Comparison of ENCODE assay signal across 26 cellular contexts in genomic region chr15:51311510-51311909, GRCh38. TPM values are rescaled to one million over a fixed set of nuclear protein-coding genes. Genes with fewer than 3 reads are reported as not detected.
A peak's percentile ranks its signal among the peaks of the same experiment; 100 is the strongest.
DNase-seq lines count a peak whose midpoint lies in the region; ATAC-seq, FAIRE-seq and TF ChIP-seq lines count a peak whose summit lies in the region.
"Had no signal": no experiment of that assay in that cellular context is flagged by ENCODE, and none has a peak within 500 bp of the region (broad histone marks: within the 10 kb centered on the region; RNA-seq: fewer than 3 reads in every experiment).

No MANE protein-coding gene starts in this region.

- DNase-seq in HepG2 (ENCODE audit: low spot score) (peak; percentile 76), right lobe of liver (no peak), NCI-H69 (lab: John Stamatoyannopoulos, UW) (peak; percentile 61), hepatocyte (ENCODE audit: low spot score) (peak; percentile 49)
- DNase-seq: CD4-positive, alpha-beta T cell; H7; NCI-H1105 treated with DMSO at 0.1 percent for 48 hours; NCI-H1694; NCI-H2029 treated with DMSO at 0.1 percent for 48 hours; NCI-H524 treated with DMSO at 0.1 percent for 48 hours; NK-92 treated with Interleukin-12 subunit alpha and Interleukin-12 subunit beta, amount 100 ng/mL, for 24 hours; SJCRH30 had no signal

- TF ChIP-seq EP300 in HepG2 (IDR thresholded peaks at IDR 0.05; ENCODE audit: low read depth in 2 of 2, low read length in 2 of 2), result 0 out of 4 replicates have a peak, but pooled peaks of 1 of the 2 experiments have one; percentile 12
- no peak for TF ChIP-seq EP300 in HepG2 (CRISPR knock-in tag; IDR thresholded peaks at IDR 0.05; ENCODE audit: borderline replicate concordance)

- H3K4me2 ChIP-seq in HepG2 (ENCODE audit: low read depth, low read length) (peak overlapping the region; percentile 76), hepatocyte (peak overlapping the region; percentile 22)

- ATAC-seq in HepG2 (peak; percentile 17; the same call in 2 of the 3 replicates), right lobe of liver (no peak), GM21360 (IDR thresholded peaks at IDR 0.05; ENCODE audit: unreplicated experiment) (no peak), HG02759 (IDR thresholded peaks at IDR 0.05; ENCODE audit: unreplicated experiment) (no peak), HG03442 (IDR thresholded peaks at IDR 0.05; ENCODE audit: unreplicated experiment) (no peak)
- ATAC-seq: K562, Right ventricle myocardium inferior had no signal

- FAIRE-seq in HepG2 (lab: Jason Lieb, UNC), result peak; percentile 63
- FAIRE-seq: A204.1, D721Med, G401.6, K562 had no signal

- CTCF ChIA-PET in HepG2 (lab: Yijun Ruan, JAX; ENCODE audit: low intra/inter-chr PET ratio, low total read pairs), result interaction anchor here (1.4 kb wide), 1 partner anchor 70 kb away, joined by 3 read pairs; no protein-coding TSS in a partner anchor

- TF ChIP-seq RAD21 in HepG2 (CRISPR knock-in tag; IDR thresholded peaks at IDR 0.05), result no peak

- BruUV-seq in HepG2 (replicated peaks; lab: Mats Ljungman, UMichigan), result no TSS peak

- H3K27ac ChIP-seq in HepG2 (ENCODE audit: extremely low read length, insufficient read depth, low read length) (peak overlapping the region; percentile 91), right lobe of liver (no peak overlapping the region), hepatocyte (peak overlapping the region; percentile 82)
- H3K27ac ChIP-seq: BLaER1 treated with 17β-estradiol and CSF1 and Interleukin-3, amounts not matched to agents 10 nM and 100 nM; GM23248; HL-60; SJCRH30 had no signal

- no peak overlapping the region for H2AFZ ChIP-seq in HepG2 (ENCODE audit: low read length)
- H2AFZ ChIP-seq in hepatocyte, result no peak overlapping the region
- H2AFZ ChIP-seq: GM23248 had no signal

- H3K27me3 ChIP-seq in HepG2 (ENCODE audit: control insufficient read depth in 1 of 2, insufficient read depth in 2 of 2, low read length in 2 of 2) (no peaks in the 10 kb centered on the region), right lobe of liver (no peaks in the 10 kb centered on the region), hepatocyte (no peaks in the 10 kb centered on the region)
- H3K27me3 ChIP-seq: BLaER1 treated with 17β-estradiol and CSF1 and Interleukin-3, amounts not matched to agents 10 nM and 100 nM; SJCRH30 had no signal

- H4K20me1 ChIP-seq in HepG2 (ENCODE audit: insufficient read depth, low read length) (no peaks in the 10 kb centered on the region), hepatocyte (ENCODE audit: insufficient read depth, poor library complexity, severe bottlenecking) (no peaks in the 10 kb centered on the region)
- H4K20me1 ChIP-seq: BLaER1 treated with 17β-estradiol and CSF1 and Interleukin-3, amounts not matched to agents 10 nM and 100 nM had no signal

- peak overlapping the region in 2 of 3 experiments; percentile 14 to 50; a peak in 1 of 6 replicates for H3K4me3 ChIP-seq in HepG2 (replicated peaks in 1 of 3; ENCODE audit: insufficient read depth in 1 of 3, low read depth in 2 of 3, low read length in 3 of 3)
- no peak overlapping the region for H3K4me3 ChIP-seq in right lobe of liver
- no peak overlapping the region for H3K4me3 ChIP-seq in hepatocyte
- H3K4me3 ChIP-seq: BLaER1 treated with 17β-estradiol and CSF1 and Interleukin-3, amounts not matched to agents 10 nM and 100 nM; GM23248; K562; SJCRH30 had no signal

- intact Hi-C loops in HepG2 (cut with micrococcal nuclease; ENCODE audit: unreplicated experiment), result loop anchor here (1.0 kb wide), 1 partner anchor 12 kb away; no protein-coding TSS in a partner anchor
- intact Hi-C loops in right lobe of liver (cut with DNase I), result no loop called here

- H3K9me3 ChIP-seq in HepG2 (ENCODE audit: low read length) (no peaks in the 10 kb centered on the region), right lobe of liver (no peaks in the 10 kb centered on the region), hepatocyte (ENCODE audit: low read depth) (no peaks in the 10 kb centered on the region)
- H3K9me3 ChIP-seq: BLaER1 treated with 17β-estradiol and CSF1 and Interleukin-3, amounts not matched to agents 10 nM and 100 nM; SJCRH30 had no signal

- no peaks in the 10 kb centered on the region for H3K9me2 ChIP-seq in hepatocyte (replicated peaks; ENCODE audit: insufficient read depth)

- peak overlapping the region; percentile 68 for H3K9ac ChIP-seq in HepG2 (ENCODE audit: insufficient read depth, low read depth, low read length)
- H3K9ac ChIP-seq: BLaER1 treated with 17β-estradiol and CSF1 and Interleukin-3, amounts not matched to agents 10 nM and 100 nM; GM23248 had no signal

- TF ChIP-seq POLR2A in HepG2 (IDR thresholded peaks at IDR 0.05; ENCODE audit: insufficient read depth in 1 of 2, low read depth in 2 of 2, low read length in 2 of 2), result peak in 1 of 2 experiments; percentile 32; a peak in 1 of 4 replicates
- TF ChIP-seq POLR2A in right lobe of liver (IDR thresholded peaks at IDR 0.05), result no peak

- in situ Hi-C loops in HepG2 (cut with HindIII; ENCODE audit: extremely low pct_ligation_motif_present, low pct_unique_long_range_greater_than_20kb), result no loop called here

- H3K4me1 ChIP-seq in HepG2 (ENCODE audit: insufficient read depth, low read length) (peaks cover 77% of the 10 kb centered on the region), right lobe of liver (no peaks in the 10 kb centered on the region), hepatocyte (ENCODE audit: insufficient read depth) (peaks cover 28% of the 10 kb centered on the region)
- H3K4me1 ChIP-seq: SJCRH30 had no signal

- H3K79me2 ChIP-seq in HepG2 (ENCODE audit: insufficient read depth, low read length) (peaks cover 4% of the 10 kb centered on the region), hepatocyte (no peaks in the 10 kb centered on the region)

- peaks cover 0 to 4% of the 10 kb centered on the region in 2 experiments; a peak in 2 of 5 replicates for H3K36me3 ChIP-seq in HepG2 (replicated peaks in 1 of 2; ENCODE audit: control insufficient read depth in 1 of 2, insufficient read depth in 2 of 2, low read length in 2 of 2)
- H3K36me3 ChIP-seq in right lobe of liver, result no peaks in the 10 kb centered on the region
- H3K36me3 ChIP-seq in hepatocyte (replicated peaks; ENCODE audit: insufficient read depth, low read depth), result no peaks in the 10 kb centered on the region
- H3K36me3 ChIP-seq: BLaER1 treated with 17β-estradiol and CSF1 and Interleukin-3, amounts not matched to agents 10 nM and 100 nM; SJCRH30 had no signal

- TF ChIP-seq CTCF in HepG2 (CRISPR knock-in tag; IDR thresholded peaks at IDR 0.05), result no peak
- TF ChIP-seq CTCF in right lobe of liver (IDR thresholded peaks at IDR 0.05), result no peak
- TF ChIP-seq CTCF in hepatocyte (IDR thresholded peaks at IDR 0.05; ENCODE audit: poor library complexity), result no peak

- 3% methylated on average over 2 of the region's 2 CpGs for WGBS in HepG2 (ENCODE audit: low lambda C conversion rate)
- whole genome bisulfite sequencing in right lobe of liver (ENCODE audit: insufficient coverage, low coverage, low lambda C conversion rate, missing lambda C conversion rate), result 23% methylated on average over 2 of the region's 2 CpGs
- 39% methylated on average over 2 of the region's 2 CpGs for WGBS in hepatocyte (ENCODE audit: low lambda C conversion rate, missing lambda C conversion rate)

- POLR2A ChIA-PET in HepG2 (lab: Yijun Ruan, JAX), result interaction anchor here (3.1 kb wide), 1 partner anchor 13 kb away, joined by 19 read pairs; no protein-coding TSS in a partner anchor

RNA-seq across cellular contexts. Expression of gene CYP19A1, which starts 26.9 kb away (rescaled TPM):
- 9.1 and 10.9 TPM in 2 replicates for total RNA-seq in HepG2 (2016; rRNA removed; fragmentation: Illumina TruSeq; extraction: Trizol)
- total RNA-seq in HepG2 (2016; cell fraction: cytosol; rRNA removed; fragmentation: Illumina TruSeq; extraction: Trizol; ENCODE audit: low read depth), result 1.5 and 2.4 TPM in 2 replicates
- 9.6 and 9.7 TPM in 2 replicates for total RNA-seq in HepG2 (2016; cell fraction: insoluble cytoplasmic fraction; rRNA removed; fragmentation: Illumina TruSeq; extraction: Trizol)
- 6.7 and 9.2 TPM in 2 replicates for total RNA-seq in HepG2 (2016; cell fraction: membrane; rRNA removed; fragmentation: Illumina TruSeq; extraction: Trizol)
- total RNA-seq in HepG2 (2016; cell fraction: nucleus; rRNA removed; fragmentation: Illumina TruSeq; extraction: Trizol), result 13.6 and 15.6 TPM in 2 replicates
- 23.0 and 23.9 TPM in 2 replicates for polyA plus RNA-seq in HepG2 (2011; rRNA removed)
- polyA plus RNA-seq in HepG2 (2011; cell fraction: cytosol; rRNA removed), result 28.9 and 50.2 TPM in 2 replicates
- polyA plus RNA-seq in HepG2 (2011; cell fraction: nucleus; rRNA removed), result 15.5 and 19.9 TPM in 2 replicates
- polyA plus RNA-seq in HepG2 (2012), result 25.6 and 28.5 TPM in 2 replicates
- 2.6 and 3.1 TPM in 2 replicates for polyA plus RNA-seq in HepG2 (2016; cell fraction: cytosol; fragmentation: Illumina TruSeq; extraction: Trizol; ENCODE audit: low read depth)
- polyA plus RNA-seq in HepG2 (2016; cell fraction: insoluble cytoplasmic fraction; fragmentation: Illumina TruSeq; extraction: Trizol; ENCODE audit: low read depth), result 4.9 and 8.2 TPM in 2 replicates
- 2.7 and 2.9 TPM in 2 replicates for polyA plus RNA-seq in HepG2 (2016; cell fraction: membrane; fragmentation: Illumina TruSeq; extraction: Trizol; ENCODE audit: low read depth)
- 8.2 and 8.3 TPM in 2 replicates for polyA plus RNA-seq in HepG2 (2016; cell fraction: nucleus; fragmentation: Illumina TruSeq; extraction: Trizol; ENCODE audit: insufficient read depth, low read depth)
- 67.8 TPM in 1 of 2 replicates, not detected in the other for polyA minus RNA-seq in HepG2 (2011; rRNA and poly(A)+ RNA removed; ENCODE audit: low replicate concordance)
- 24.8 and 37.2 TPM in 2 replicates for polyA minus RNA-seq in HepG2 (2011; cell fraction: cytosol; rRNA and poly(A)+ RNA removed)
- 31.2 and 42.5 TPM in 2 replicates for polyA minus RNA-seq in HepG2 (2011; cell fraction: nucleus; rRNA and poly(A)+ RNA removed)
- total RNA-seq in right lobe of liver, result not detected
- total RNA-seq in hepatocyte, result 35.4 and 38.1 TPM in 2 replicates
- 1.4 and 3.5 TPM in 2 replicates for polyA plus RNA-seq in hepatocyte
- total RNA-seq: CD4-positive, alpha-beta T cell; H7; MCF 10A; PC-3; SJCRH30 had no signal

RNA-seq across cellular contexts. Expression of gene GLDN, which starts 29.9 kb away (rescaled TPM):
- total RNA-seq in HepG2 (2016; rRNA removed; fragmentation: Illumina TruSeq; extraction: Trizol), result 0.59 and 0.86 TPM in 2 replicates
- total RNA-seq in HepG2 (2016; cell fraction: cytosol; rRNA removed; fragmentation: Illumina TruSeq; extraction: Trizol; ENCODE audit: low read depth), result 0.10 TPM in 1 of 2 replicates, not detected in the other
- 0.82 and 0.89 TPM in 2 replicates for total RNA-seq in HepG2 (2016; cell fraction: insoluble cytoplasmic fraction; rRNA removed; fragmentation: Illumina TruSeq; extraction: Trizol)
- 0.31 and 0.37 TPM in 2 replicates for total RNA-seq in HepG2 (2016; cell fraction: membrane; rRNA removed; fragmentation: Illumina TruSeq; extraction: Trizol)
- 1.6 and 2.0 TPM in 2 replicates for total RNA-seq in HepG2 (2016; cell fraction: nucleus; rRNA removed; fragmentation: Illumina TruSeq; extraction: Trizol)
- polyA plus RNA-seq in HepG2 (2011; rRNA removed), result 1.0 and 1.5 TPM in 2 replicates
- 0.38 and 0.44 TPM in 2 replicates for polyA plus RNA-seq in HepG2 (2011; cell fraction: cytosol; rRNA removed)
- polyA plus RNA-seq in HepG2 (2011; cell fraction: nucleus; rRNA removed), result 2.3 and 2.8 TPM in 2 replicates
- 1.0 and 1.7 TPM in 2 replicates for polyA plus RNA-seq in HepG2 (2012)
- 0.06 TPM in 1 of 2 replicates, not detected in the other for polyA plus RNA-seq in HepG2 (2016; cell fraction: cytosol; fragmentation: Illumina TruSeq; extraction: Trizol; ENCODE audit: low read depth)
- 0.37 TPM in 2 replicates for polyA plus RNA-seq in HepG2 (2016; cell fraction: insoluble cytoplasmic fraction; fragmentation: Illumina TruSeq; extraction: Trizol; ENCODE audit: low read depth)
- polyA plus RNA-seq in HepG2 (2016; cell fraction: membrane; fragmentation: Illumina TruSeq; extraction: Trizol; ENCODE audit: low read depth), result 0.20 and 0.24 TPM in 2 replicates
- 2.0 and 2.3 TPM in 2 replicates for polyA plus RNA-seq in HepG2 (2016; cell fraction: nucleus; fragmentation: Illumina TruSeq; extraction: Trizol; ENCODE audit: insufficient read depth, low read depth)
- 1.5 TPM in 1 of 2 replicates, not detected in the other for polyA minus RNA-seq in HepG2 (2011; rRNA and poly(A)+ RNA removed; ENCODE audit: low replicate concordance)
- polyA minus RNA-seq in HepG2 (2011; cell fraction: cytosol; rRNA and poly(A)+ RNA removed), result 0.26 and 0.49 TPM in 2 replicates
- polyA minus RNA-seq in HepG2 (2011; cell fraction: nucleus; rRNA and poly(A)+ RNA removed), result 4.9 and 5.5 TPM in 2 replicates
- under 1 TPM; 0.18 to 0.81 (median 0.43) TPM for total RNA-seq in right lobe of liver
- total RNA-seq in hepatocyte, result 0.92 and 1.8 TPM in 2 replicates
- polyA plus RNA-seq in hepatocyte, result 0.07 and 0.68 TPM in 2 replicates
- total RNA-seq: CD4-positive, alpha-beta T cell; LHCN-M2; MCF 10A had no signal

Comparison
In these comparisons a context has a peak if more than half of its experiments do, and no peak if none do; other contexts are left out.
1. DNase-seq: peak in HepG2 (single experiment), NCI-H69 (single experiment) and hepatocyte (single experiment); none in right lobe of liver (0 of 3).
2. H3K27ac ChIP-seq: peak in HepG2 (single experiment) and hepatocyte (single experiment); none in right lobe of liver (0 of 3).
3. H3K4me3 ChIP-seq: peak in HepG2 (2 of 3); none in right lobe of liver (0 of 3) and hepatocyte (single experiment).